26 cellular contexts compared by ENCODE assay signal in genomic region chr2:219471476-219472371, GRCh38. TPM values are rescaled to one million over a fixed set of nuclear protein-coding genes. Genes with fewer than 3 reads are reported as not detected.
DNase-seq lines count a peak whose midpoint lies in the region; ATAC-seq, FAIRE-seq and TF ChIP-seq lines count a peak whose summit lies in the region.
"Had no signal": no experiment of that assay in that cellular context is flagged by ENCODE, and none has a peak within 500 bp of the region (broad histone marks: within the 10 kb centered on the region; RNA-seq: fewer than 3 reads in every experiment).

No MANE protein-coding gene starts in this region.

- H3K79me1 ChIP-seq in IMR-90 (ENCODE audit: low read depth in 1 of 2, low read length in 2 of 2): no peaks in the 10 kb centered on the region; a peak in 1 of 4 replicates

- no peak for TF ChIP-seq POLR2A in IMR-90 (IDR thresholded peaks at IDR 0.05; ENCODE audit: low read depth, low read length)

- TF ChIP-seq RAD21 in IMR-90 (IDR thresholded peaks at IDR 0.05; ENCODE audit: low read length): no peak

- no peaks in the 10 kb centered on the region for H3K27me3 ChIP-seq in BLaER1
- no peaks in the 10 kb centered on the region for H3K27me3 ChIP-seq in IMR-90 (ENCODE audit: control insufficient read depth, insufficient read depth, low read length)
- no peaks in the 10 kb centered on the region for H3K27me3 ChIP-seq in thoracic aorta (replicated peaks; ENCODE audit: insufficient read depth)
- H3K27me3 ChIP-seq: MG63, SJCRH30 had no signal

- dilution Hi-C loops in IMR-90 (cut with HindIII; ENCODE audit: low sequenced_read_pairs, unreplicated experiment): no loop called here

- no peak overlapping the region for H3K23ac ChIP-seq in IMR-90 (ENCODE audit: low read depth, low read length)

- intact Hi-C loops in IMR-90 (cut with micrococcal nuclease): no loop called here
- intact Hi-C loops in kidney (cut with DNase I): loop anchor here (10.0 kb wide), 1 partner anchor 53 kb away; no protein-coding TSS in a partner anchor

- H4K20me1 ChIP-seq in BLaER1 (no peaks in the 10 kb centered on the region), IMR-90 (ENCODE audit: insufficient read depth, low read length) (no peaks in the 10 kb centered on the region; the same call in 1 of the 2 replicates)

- FAIRE-seq in kidney (lab: Jason Lieb, UNC): no peak
- FAIRE-seq: A549, G401.6 had no signal

- H3K9me3 ChIP-seq in BLaER1: no peaks in the 10 kb centered on the region
- H3K9me3 ChIP-seq in IMR-90 (ENCODE audit: control insufficient read depth, insufficient read depth, low read length): no peaks in the 10 kb centered on the region
- no peaks in the 10 kb centered on the region for H3K9me3 ChIP-seq in kidney (ENCODE audit: control insufficient read depth in 1 of 2, low read length in 2 of 2)
- H3K9me3 ChIP-seq in thoracic aorta: no peaks in the 10 kb centered on the region
- H3K9me3 ChIP-seq: A549, Caco-2, MG63, SJCRH30 had no signal

- H2BK15ac ChIP-seq in IMR-90 (ENCODE audit: low read depth, low read length): no peak overlapping the region

- no peak overlapping the region for H3K4ac ChIP-seq in IMR-90 (ENCODE audit: low read depth, low read length)

- peak overlapping the region; percentile 48 for H2AK9ac ChIP-seq in IMR-90 (replicated peaks; ENCODE audit: low read depth, low read length, poor library complexity)

- H3K56ac ChIP-seq in IMR-90 (ENCODE audit: extremely low read depth, insufficient read depth, low read length): no peak overlapping the region

- H3K4me3 ChIP-seq in BLaER1 (no peak overlapping the region), IMR-90 (ENCODE audit: insufficient read depth, low read depth, low read length) (no peak overlapping the region), kidney (ENCODE audit: low read length in 2 of 2) (no peak overlapping the region), thoracic aorta (no peak overlapping the region)
- H3K4me3 ChIP-seq: A549, GM23338, MG63, SJCRH30 had no signal

- 90% methylated on average over 4 of the region's 22 CpGs; no CpG with 5 or more reads in 1 of the 2 experiments for WGBS in IMR-90 (ENCODE audit: extremely low coverage in 2 of 2, insufficient read length in 1 of 2), 2 experiments

- no peak overlapping the region for H2AFZ ChIP-seq in IMR-90 (replicated peaks; ENCODE audit: low read length, poor library complexity)
- H2AFZ ChIP-seq: GM23338 had no signal

- H3K9ac ChIP-seq in BLaER1: peak overlapping the region; percentile 10; the same call in 1 of the 2 replicates
- no peak overlapping the region for H3K9ac ChIP-seq in IMR-90 (ENCODE audit: low read depth, low read length)
- no peak overlapping the region for H3K9ac ChIP-seq in kidney (ENCODE audit: low read length in 2 of 2)

- H3K4me1 ChIP-seq in BLaER1 (peaks cover 21% of the 10 kb centered on the region), IMR-90 (ENCODE audit: control insufficient read depth, insufficient read depth, low read length) (peaks cover 17% of the 10 kb centered on the region), kidney (ENCODE audit: control insufficient read depth in 1 of 2, insufficient read depth in 1 of 2, low read depth in 1 of 2, low read length in 2 of 2) (no peaks in the 10 kb centered on the region), thoracic aorta (ENCODE audit: control insufficient read depth in 1 of 2, low read depth in 2 of 2) (peaks cover 4 to 45% of the 10 kb centered on the region in 2 donors)
- H3K4me1 ChIP-seq: Caco-2, SJCRH30 had no signal

- H3K27ac ChIP-seq in BLaER1: no peak overlapping the region
- no peak overlapping the region for H3K27ac ChIP-seq in IMR-90 (ENCODE audit: insufficient read depth, low read length)
- no peak overlapping the region for H3K27ac ChIP-seq in kidney (ENCODE audit: low read depth in 2 of 2, low read length in 2 of 2)
- H3K27ac ChIP-seq in thoracic aorta: peak overlapping the region; percentile 19 to 34
- H3K27ac ChIP-seq: A549, SJCRH30 had no signal

- H4K5ac ChIP-seq in IMR-90 (ENCODE audit: low read depth, low read length): no peak overlapping the region

- no TSS peak for BruUV-seq in IMR-90 (replicated peaks; lab: Mats Ljungman, UMichigan)

- DNase-seq in IMR-90 (no peak), kidney (peak; percentile 57), thoracic aorta (ENCODE audit: low spot score) (no peak), COLO668 (lab: John Stamatoyannopoulos, UW; ENCODE audit: unreplicated experiment) (no peak)
- DNase-seq: AML-193, C1 segment of cervical spinal cord, Caco-2, HCEC 1CT, KBM-7, MG63, NCI-H2029, NCI-H446, NCI-H524 treated with DMSO at 0.1 percent for 48 hours, NCI-H774, PC-3, SJCRH30 had no signal

- no peak overlapping the region for H2BK20ac ChIP-seq in IMR-90 (ENCODE audit: low read depth, low read length)

- no peak overlapping the region for H2BK120ac ChIP-seq in IMR-90 (ENCODE audit: low read depth, low read length)

- no peak overlapping the region for H2AK5ac ChIP-seq in IMR-90 (ENCODE audit: low read depth, low read length)

- POLR2A ChIA-PET in IMR-90 (lab: Charles Lee; ENCODE audit: unreplicated experiment): no interaction called here

- no peak overlapping the region for H4K91ac ChIP-seq in IMR-90 (ENCODE audit: insufficient read depth, low read depth, low read length)

- no peak overlapping the region for H2BK5ac ChIP-seq in IMR-90 (ENCODE audit: low read depth, low read length, poor library complexity, severe bottlenecking)

- no peak overlapping the region for H3K18ac ChIP-seq in IMR-90 (ENCODE audit: low read depth, low read length)

- in situ Hi-C loops in IMR-90 (cut with MboI; ENCODE audit: low sequenced_read_pairs): no loop called here

- ATAC-seq in IMR-90 (ENCODE audit: low read depth) (no peak), thoracic aorta (ENCODE audit: insufficient number of reproducible peaks, low FRiP score, low read depth) (no peak), HG03457 (IDR thresholded peaks at IDR 0.05; ENCODE audit: unreplicated experiment) (no peak), HG03097 (IDR thresholded peaks at IDR 0.05; ENCODE audit: low FRiP score, unreplicated experiment) (no peak)
- ATAC-seq: A549, GM23338, PC-3, SK-N-SH treated with all-trans-retinoic acid at 6 μM for 48 hours had no signal

- H3K9me1 ChIP-seq in IMR-90 (ENCODE audit: insufficient read depth, low read length): no peaks in the 10 kb centered on the region

- CTCF ChIA-PET in IMR-90 (lab: Yijun Ruan, JAX): interaction anchor here (1.6 kb wide), 1 partner anchor 58 kb away, joined by 4 read pairs; no protein-coding TSS in a partner anchor

- H3K14ac ChIP-seq in IMR-90 (replicated peaks; ENCODE audit: low read depth, low read length): no peak overlapping the region

- H4K8ac ChIP-seq in IMR-90 (ENCODE audit: low read depth in 2 of 2, low read length in 2 of 2): no peak overlapping the region

- H3K4me2 ChIP-seq in BLaER1 (no peak overlapping the region), IMR-90 (ENCODE audit: low read depth, low read length) (no peak overlapping the region)
- H3K4me2 ChIP-seq: A549, GM23338 had no signal

- TF ChIP-seq CTCF in IMR-90 (conservative IDR thresholded peaks at IDR 0.05; ENCODE audit: low read depth, low read length) (no peak), kidney (IDR thresholded peaks at IDR 0.05; ENCODE audit: borderline replicate concordance, extremely low read depth, insufficient read depth) (no peak), thoracic aorta (IDR thresholded peaks at IDR 0.05) (no peak)

- H3K36me3 ChIP-seq in BLaER1: peaks cover 27% of the 10 kb centered on the region; the same call in 1 of the 2 replicates
- peaks cover 58% of the 10 kb centered on the region; the same call in 1 of the 2 replicates for H3K36me3 ChIP-seq in IMR-90 (ENCODE audit: control insufficient read depth, insufficient read depth, low read length)
- H3K36me3 ChIP-seq in kidney (ENCODE audit: control insufficient read depth in 1 of 2, insufficient read depth in 2 of 2, low read length in 2 of 2): no peaks in the 10 kb centered on the region
- peaks cover 88% of the 10 kb centered on the region for H3K36me3 ChIP-seq in thoracic aorta
- H3K36me3 ChIP-seq: SJCRH30 had no signal

TF ChIP-seq in IMR-90, 13 proteins besides CTCF, POLR2A, EP300 and RAD21 (continues in another document):
- TF ChIP-seq MAFK (IDR thresholded peaks at IDR 0.05; ENCODE audit: low read depth, low read length) (no peak), USF2 (IDR thresholded peaks at IDR 0.05; ENCODE audit: low read depth, low read length) (no peak), MAZ (IDR thresholded peaks at IDR 0.05; ENCODE audit: borderline replicate concordance, low read depth, low read length) (no peak)

RNA-seq across cellular contexts. Expression of gene GMPPA, which starts 27.0 kb away (rescaled TPM):
- 93.0 and 103 TPM in 2 replicates for total RNA-seq in IMR-90 (2012; rRNA removed)
- 124 and 134 TPM in 2 replicates for polyA plus RNA-seq in IMR-90 (2012; rRNA removed)
- polyA plus RNA-seq in IMR-90 (2012; cell fraction: cytosol; rRNA removed): 73.7 and 110 TPM in 2 replicates
- 322 and 367 TPM in 2 replicates for polyA plus RNA-seq in IMR-90 (2012; cell fraction: nucleus; rRNA removed; ENCODE audit: low replicate concordance)
- total RNA-seq in kidney: 33.9 TPM
- 53.1 TPM for polyA plus RNA-seq in kidney (ENCODE audit: insufficient read depth, low read depth, low replicate concordance)
- total RNA-seq in thoracic aorta: 10 to 100 TPM; 30.5 to 56.5 TPM

RNA-seq across cellular contexts. Expression of gene SPEG, which starts 37.1 kb away (rescaled TPM):
- total RNA-seq in IMR-90 (2012; rRNA removed) (6.8 and 7.8 TPM in 2 replicates), kidney (26.6 TPM), thoracic aorta (100 to 1,000 TPM; 426 to 455 TPM)
- polyA plus RNA-seq in IMR-90 (2012; rRNA removed) (81.6 and 109 TPM in 2 replicates), kidney (ENCODE audit: insufficient read depth, low read depth, low replicate concordance) (13.1 TPM)
- polyA plus RNA-seq in IMR-90 (2012; cell fraction: cytosol; rRNA removed): 37.7 and 53.1 TPM in 2 replicates
- 492 and 808 TPM in 2 replicates for polyA plus RNA-seq in IMR-90 (2012; cell fraction: nucleus; rRNA removed; ENCODE audit: low replicate concordance)

RNA-seq across cellular contexts. Expression of gene ASIC4, which starts 42.6 kb away (rescaled TPM):
- total RNA-seq in IMR-90 (2012; rRNA removed): not detected in 2 replicates
- polyA plus RNA-seq in IMR-90 (2012; rRNA removed): 0.10 TPM in 1 of 2 replicates, not detected in the other
- not detected in 2 replicates for polyA plus RNA-seq in IMR-90 (2012; cell fraction: cytosol; rRNA removed)
- 0.16 and 0.33 TPM in 2 replicates for polyA plus RNA-seq in IMR-90 (2012; cell fraction: nucleus; rRNA removed; ENCODE audit: low replicate concordance)
- total RNA-seq in kidney: not detected
- polyA plus RNA-seq in kidney (ENCODE audit: insufficient read depth, low read depth, low replicate concordance): not detected
- total RNA-seq in thoracic aorta: under 1 TPM in 1 of 2 donors, not detected in 1; 0.41 TPM
- total RNA-seq: HT1080, LHCN-M2 had no signal
- polyA plus RNA-seq: CD4-positive, alpha-beta memory T cell had no signal

RNA-seq across cellular contexts. Expression of gene DES, which starts 53.5 kb away (rescaled TPM):
- total RNA-seq in IMR-90 (2012; rRNA removed) (3.3 and 4.3 TPM in 2 replicates), kidney (74.2 TPM), thoracic aorta (100 to 1,000 TPM; 146 to 302 TPM)
- polyA plus RNA-seq in IMR-90 (2012; rRNA removed) (4.0 and 4.9 TPM in 2 replicates), kidney (ENCODE audit: insufficient read depth, low read depth, low replicate concordance) (30.0 TPM)
- polyA plus RNA-seq in IMR-90 (2012; cell fraction: cytosol; rRNA removed): 3.4 and 4.1 TPM in 2 replicates
- polyA plus RNA-seq in IMR-90 (2012; cell fraction: nucleus; rRNA removed; ENCODE audit: low replicate concordance): 3.2 TPM in 2 replicates
- total RNA-seq: Caco-2; CD4-positive, alpha-beta memory T cell; HT1080; PC-3 had no signal
- polyA plus RNA-seq: CD4-positive, alpha-beta memory T cell had no signal

Comparison
In these comparisons a context has a peak if more than half of its experiments do, and no peak if none do; other contexts are left out.
1. H3K27ac ChIP-seq: peak in thoracic aorta (2 of 2); none in BLaER1 (single experiment), IMR-90 (single experiment) and kidney (0 of 2).
2. RNA of gene SPEG, which starts 37.1 kb away (total RNA-seq): 426 to 455 TPM in thoracic aorta; 26.6 TPM in kidney (single experiment) and 6.8 to 7.8 TPM in IMR-90; every median in the first group is over 10 times any median in the second.